25 cellular contexts compared by ENCODE assay signal in the genomic region with DNA sequence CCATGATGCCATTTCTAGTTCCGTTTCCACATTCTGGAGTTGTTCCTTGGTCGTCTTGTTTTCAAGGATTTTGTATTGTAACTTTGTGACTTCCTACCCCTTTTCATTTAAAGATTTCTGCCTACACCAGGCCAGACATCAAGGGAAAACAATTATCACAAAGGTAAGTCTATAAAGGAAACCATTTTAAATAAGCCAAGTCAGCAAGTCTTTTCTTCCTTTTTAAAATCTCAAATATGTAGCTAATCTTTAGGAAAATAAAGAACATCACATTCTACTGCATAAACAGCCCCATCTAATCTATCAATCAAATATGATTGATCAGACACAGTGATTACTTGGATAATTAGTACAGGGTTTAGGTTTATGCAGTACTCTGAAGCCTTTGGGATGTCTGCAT.
"Had no signal": no experiment of that assay in that cellular context is flagged by ENCODE, and none has a peak within 500 bp of the region (broad histone marks: within the 10 kb centered on the region; RNA-seq: fewer than 3 reads in every experiment).

No MANE protein-coding gene starts in this region.

- H3K9me3 ChIP-seq: esophagus squamous epithelium, gastrocnemius medialis, heart right ventricle, left lung, lower lobe of right lung, mucosa of descending colon had no signal

- H3K36me3 Mint-ChIP-seq: mesothelial cell of epicardium had no signal

- H3K27ac ChIP-seq: coronary artery, dorsolateral prefrontal cortex, epithelial cell of prostate, esophagus squamous epithelium, gastrocnemius medialis, heart right ventricle, left lung, lower lobe of right lung had no signal

- H3K9me3 Mint-ChIP-seq: mesothelial cell of epicardium had no signal

- ATAC-seq: esophagus mucosa, gastrocnemius medialis, heart right ventricle, left cardiac atrium, left lung, left ventricle myocardium superior, lower lobe of right lung, mucosa of descending colon had no signal

- H3K4me3 ChIP-seq: coronary artery, dorsolateral prefrontal cortex, esophagus squamous epithelium, gastrocnemius medialis, heart right ventricle, left lung, lower lobe of right lung, mucosa of descending colon had no signal

- H3K4me1 ChIP-seq: esophagus squamous epithelium, gastrocnemius medialis, lower lobe of right lung had no signal

- H3K4me3 Mint-ChIP-seq: mesothelial cell of epicardium had no signal

- H3K36me3 ChIP-seq: esophagus squamous epithelium, gastrocnemius medialis, heart right ventricle, left lung, lower lobe of right lung had no signal

- H3K27ac Mint-ChIP-seq: mesothelial cell of epicardium had no signal

- FAIRE-seq: colon, islet of Langerhans had no signal

- DNase-seq: dermis blood vessel endothelial cell; dorsolateral prefrontal cortex; effector CD4-positive, alpha-beta T cell; effector memory CD4-positive, alpha-beta T cell; erythroblast; esophagus squamous epithelium; foreskin fibroblast; foreskin melanocyte; gastrocnemius medialis; glutamatergic neuron; head of caudate nucleus; heart right ventricle; hippocampal formation; left cardiac atrium; left lung; left ventricle myocardium superior; lower lobe of right lung; mesenchymal stem cell; mucosa of descending colon had no signal
